17 cellular contexts compared by ENCODE assay signal in the genomic region with DNA sequence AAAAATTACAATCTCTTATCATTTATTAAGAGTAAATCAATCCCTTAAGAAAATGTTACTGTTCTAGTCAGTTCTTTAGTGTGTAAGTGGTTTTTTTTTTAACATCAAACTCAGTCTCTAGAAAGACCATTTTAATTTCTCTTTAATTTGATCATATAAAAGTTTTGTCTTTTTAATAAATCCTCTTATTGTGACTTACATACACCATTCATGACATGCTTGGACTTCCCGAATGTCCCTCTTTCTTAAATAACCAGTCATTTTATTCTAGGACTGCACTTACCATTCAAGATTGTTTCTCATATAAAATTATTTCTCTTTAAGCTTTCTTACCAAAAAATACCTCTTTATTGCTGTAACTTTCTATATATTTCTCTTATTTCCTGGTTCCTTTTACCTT.
"Had no signal": no experiment of that assay in that cellular context is flagged by ENCODE, and none has a peak within 500 bp of the region (broad histone marks: within the 10 kb centered on the region; RNA-seq: fewer than 3 reads in every experiment).

No MANE protein-coding gene starts in this region.

- H3K9me3 ChIP-seq: colonic mucosa, esophagus squamous epithelium, tibial nerve had no signal

- H3K27me3 ChIP-seq: colonic mucosa, esophagus squamous epithelium, tibial nerve had no signal

- H3K4me3 ChIP-seq: colonic mucosa, esophagus squamous epithelium, skin epidermis, tibial nerve had no signal

- H3K27ac ChIP-seq: colonic mucosa, esophagus squamous epithelium, skin epidermis, tibial nerve had no signal

- ATAC-seq: natural killer cell treated with Interleukin-12 subunit alpha and Interleukin-12 subunit beta and Interleukin-15 and Interleukin-18, amount 100 ng/mL, for 72 hours had no signal

- DNase-seq: activated CD4-positive, alpha-beta T cell treated with anti-CD3 and anti-CD28 coated beads, Interleukin-2, amount 10 ng/mL, durations not matched to agents 7 days and 5 days; activated gamma-delta T cell treated with Interleukin-2 at 50 U/mL for 16 hours; activated naive CD8-positive, alpha-beta T cell treated with anti-CD3 and anti-CD28 coated beads for 36 hours; amygdala; central memory CD4-positive, alpha-beta T cell; colonic mucosa; esophagus squamous epithelium; hippocampal formation; kidney glomerular epithelial cell; retina; stimulated activated CD4-positive, alpha-beta T cell treated with anti-CD3 and anti-CD28 coated beads, Interleukin-4, amount 100 ng/mL, for 4 hours; stimulated activated CD8-positive, alpha-beta memory T cell treated with anti-CD3 and anti-CD28 coated beads, Interleukin-4, amount 100 ng/mL, for 48 hours; stimulated activated naive CD4-positive, alpha-beta T cell treated with Interleukin-2 at 50 U/mL for 16 hours; substantia nigra had no signal

- H3K36me3 ChIP-seq: colonic mucosa, esophagus squamous epithelium, tibial nerve had no signal

- H3K4me1 ChIP-seq: colonic mucosa, esophagus squamous epithelium, tibial nerve had no signal
